ENCODE assay signal across 11 cellular contexts in the genomic region with DNA sequence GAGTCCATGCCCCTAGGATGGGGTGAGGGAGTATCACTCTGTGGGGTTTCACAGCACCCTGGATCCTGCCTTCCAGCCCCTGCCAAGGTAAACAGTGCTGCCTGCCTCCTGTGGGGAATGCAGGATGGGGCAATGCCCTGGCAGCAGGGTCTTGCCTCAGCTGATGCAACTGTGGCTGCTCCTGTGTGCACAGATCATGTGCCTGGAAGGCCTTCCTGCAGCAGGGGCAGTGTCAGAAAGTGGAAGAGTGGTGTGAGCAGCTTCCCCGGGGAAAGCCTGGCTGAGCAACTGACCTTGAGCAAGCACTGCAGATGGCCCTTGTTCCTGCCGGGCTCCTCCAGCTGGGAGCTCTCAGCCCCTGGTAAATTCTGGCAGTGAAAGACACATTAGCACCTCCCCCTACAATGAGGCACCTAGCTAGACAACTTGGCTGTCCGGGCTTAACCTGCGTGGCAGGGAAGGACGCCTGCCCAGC. TPM values are rescaled to one million over a fixed set of nuclear protein-coding genes. Genes with fewer than 3 reads are reported as not detected.
DNase-seq lines count a peak whose midpoint lies in the region; ATAC-seq and TF ChIP-seq lines count a peak whose summit lies in the region.
"Had no signal": no experiment of that assay in that cellular context is flagged by ENCODE, and none has a peak within 500 bp of the region (broad histone marks: within the 10 kb centered on the region; RNA-seq: fewer than 3 reads in every experiment).

No MANE protein-coding gene starts in this region.

- H3K36me3 ChIP-seq in tibial artery, result peaks cover 33 to 78% (median 49%) of the 10 kb centered on the region in 3 donors
- H3K36me3 ChIP-seq in smooth muscle cell (ENCODE audit: low read depth), result peaks cover 16% of the 10 kb centered on the region

- peak overlapping the region; percentile 2 for H3K27ac Mint-ChIP-seq in activated CD8-positive, alpha-beta T cell treated with anti-CD3 and anti-CD28 coated beads, Interleukin-2, amount 10 ng/mL, durations not matched to agents 7 days and 5 days
- H3K27ac Mint-ChIP-seq in activated CD8-positive, alpha-beta T cell treated with anti-CD3 and anti-CD28 coated beads for 36 hours, result no peak overlapping the region
- H3K27ac Mint-ChIP-seq in activated T-cell treated with anti-CD3 and anti-CD28 coated beads, Interleukin-2, amount 50 U/mL, for 72 hours, result no peak overlapping the region

- no peaks in the 10 kb centered on the region for H4K20me1 ChIP-seq in smooth muscle cell (ENCODE audit: low read depth)

- H3K4me1 ChIP-seq in tibial artery (peaks cover 0 to 31% (median 29%) of the 10 kb centered on the region in 4 donors), smooth muscle cell (ENCODE audit: low read depth) (no peaks in the 10 kb centered on the region)

- no peaks in the 10 kb centered on the region for H3F3A ChIP-seq in smooth muscle cell (ENCODE audit: low read depth)

- H3K4me2 ChIP-seq in smooth muscle cell, result no peak overlapping the region

- H2AFZ ChIP-seq in smooth muscle cell (ENCODE audit: low read depth), result no peak overlapping the region

- CTCF ChIA-PET in activated CD8-positive, alpha-beta T cell treated with anti-CD3 and anti-CD28 coated beads, Interleukin-2, amount 10 ng/mL, durations not matched to agents 7 days and 5 days (lab: Charles Lee), result interaction anchor here (1.5 kb wide), 1 partner anchor 29 kb away, joined by 5 read pairs; no protein-coding TSS in a partner anchor
- CTCF ChIA-PET in activated CD8-positive, alpha-beta T cell treated with anti-CD3 and anti-CD28 coated beads for 36 hours (lab: Charles Lee), result interaction anchor here (0.8 to 1.5 kb wide), 2 partner anchors 14 to 29 kb away, joined by 4 read pairs; no protein-coding TSS in a partner anchor

- intact Hi-C loops in activated CD8-positive, alpha-beta T cell treated with anti-CD3 and anti-CD28 coated beads for 36 hours (cut with micrococcal nuclease), result no loop called here
- intact Hi-C loops in tibial artery (cut with DNase I; ENCODE audit: low total_unique reads), result no loop called here

- H3K9me3 Mint-ChIP-seq in activated CD8-positive, alpha-beta T cell treated with anti-CD3 and anti-CD28 coated beads, Interleukin-2, amount 10 ng/mL, durations not matched to agents 7 days and 5 days (ENCODE audit: insufficient read depth), result no peaks in the 10 kb centered on the region
- no peaks in the 10 kb centered on the region for H3K9me3 Mint-ChIP-seq in activated CD8-positive, alpha-beta T cell treated with anti-CD3 and anti-CD28 coated beads for 36 hours
- H3K9me3 Mint-ChIP-seq in activated T-cell treated with anti-CD3 and anti-CD28 coated beads, Interleukin-2, amount 50 U/mL, for 72 hours, result no peaks in the 10 kb centered on the region

- TF ChIP-seq CTCF in activated CD8-positive, alpha-beta T cell treated with anti-CD3 and anti-CD28 coated beads for 36 hours (IDR thresholded peaks at IDR 0.05), result no peak
- no peak for TF ChIP-seq CTCF in tibial artery (IDR thresholded peaks at IDR 0.05)
- TF ChIP-seq CTCF in smooth muscle cell (IDR thresholded peaks at IDR 0.05; ENCODE audit: borderline replicate concordance, insufficient read depth, poor library complexity, severe bottlenecking), result no peak

- H3K4me1 Mint-ChIP-seq in activated CD8-positive, alpha-beta T cell treated with anti-CD3 and anti-CD28 coated beads, Interleukin-2, amount 10 ng/mL, durations not matched to agents 7 days and 5 days (ENCODE audit: low read depth), result peaks cover 5% of the 10 kb centered on the region
- H3K4me1 Mint-ChIP-seq in activated CD8-positive, alpha-beta T cell treated with anti-CD3 and anti-CD28 coated beads for 36 hours (ENCODE audit: low read depth), result no peaks in the 10 kb centered on the region
- no peaks in the 10 kb centered on the region for H3K4me1 Mint-ChIP-seq in activated T-cell treated with anti-CD3 and anti-CD28 coated beads, Interleukin-2, amount 50 U/mL, for 72 hours (ENCODE audit: low read depth)

- ATAC-seq in activated CD8-positive, alpha-beta T cell treated with anti-CD3 and anti-CD28 coated beads, Interleukin-2, amount 10 ng/mL, durations not matched to agents 7 days and 5 days, result no peak
- ATAC-seq in activated CD8-positive, alpha-beta T cell treated with anti-CD3 and anti-CD28 coated beads for 36 hours, result no peak
- no peak for ATAC-seq in GM19452 (IDR thresholded peaks at IDR 0.05; ENCODE audit: unreplicated experiment)
- no peak for ATAC-seq in activated T-cell treated with anti-CD3 and anti-CD28 coated beads, Interleukin-2, amount 50 U/mL, for 72 hours (replicated peaks in 1 of 2)
- ATAC-seq: stimulated activated naive CD8-positive, alpha-beta T cell treated with anti-CD3 and anti-CD28 coated beads, Interleukin-15, Interleukin-2, amounts not matched to agents 100 U/mL and 50 U/mL, for 24 hours had no signal

- H3K4me3 ChIP-seq in tibial artery (no peak overlapping the region), smooth muscle cell (no peak overlapping the region)

- no peaks in the 10 kb centered on the region for H3K79me2 ChIP-seq in smooth muscle cell (ENCODE audit: low read depth)

- no peaks in the 10 kb centered on the region for H3K9me3 ChIP-seq in tibial artery
- no peaks in the 10 kb centered on the region for H3K9me3 ChIP-seq in smooth muscle cell (replicated peaks; ENCODE audit: low read depth)
- H3K9me3 ChIP-seq: neutrophil had no signal

- no peaks in the 10 kb centered on the region for H3K27me3 Mint-ChIP-seq in activated CD8-positive, alpha-beta T cell treated with anti-CD3 and anti-CD28 coated beads, Interleukin-2, amount 10 ng/mL, durations not matched to agents 7 days and 5 days (ENCODE audit: low read depth)
- no peaks in the 10 kb centered on the region for H3K27me3 Mint-ChIP-seq in activated CD8-positive, alpha-beta T cell treated with anti-CD3 and anti-CD28 coated beads for 36 hours
- H3K27me3 Mint-ChIP-seq in activated T-cell treated with anti-CD3 and anti-CD28 coated beads, Interleukin-2, amount 50 U/mL, for 72 hours (ENCODE audit: low read depth), result no peaks in the 10 kb centered on the region

- 92% methylated on average over 5 of the region's 5 CpGs for WGBS in smooth muscle cell (ENCODE audit: low lambda C conversion rate)

- H3K27me3 ChIP-seq in tibial artery (no peaks in the 10 kb centered on the region), smooth muscle cell (ENCODE audit: low read depth) (no peaks in the 10 kb centered on the region)
- H3K27me3 ChIP-seq: neutrophil had no signal

- POLR2A ChIA-PET in activated CD8-positive, alpha-beta T cell treated with anti-CD3 and anti-CD28 coated beads, Interleukin-2, amount 10 ng/mL, durations not matched to agents 7 days and 5 days (lab: Charles Lee), result no interaction called here
- POLR2A ChIA-PET in activated CD8-positive, alpha-beta T cell treated with anti-CD3 and anti-CD28 coated beads for 36 hours (lab: Charles Lee), result interaction anchor here (1.0 kb wide), 2 partner anchors 8 to 11 kb away, joined by 3 read pairs; no protein-coding TSS in a partner anchor

- no peak overlapping the region for H3K9ac ChIP-seq in smooth muscle cell (ENCODE audit: low read depth)

- H3K36me3 Mint-ChIP-seq in activated CD8-positive, alpha-beta T cell treated with anti-CD3 and anti-CD28 coated beads, Interleukin-2, amount 10 ng/mL, durations not matched to agents 7 days and 5 days (ENCODE audit: low read depth), result peaks cover 59% of the 10 kb centered on the region
- peaks cover 32% of the 10 kb centered on the region for H3K36me3 Mint-ChIP-seq in activated CD8-positive, alpha-beta T cell treated with anti-CD3 and anti-CD28 coated beads for 36 hours (ENCODE audit: low read depth)
- peaks cover 0 to 9% of the 10 kb centered on the region in 2 donors for H3K36me3 Mint-ChIP-seq in activated T-cell treated with anti-CD3 and anti-CD28 coated beads, Interleukin-2, amount 50 U/mL, for 72 hours (ENCODE audit: insufficient read depth in 2 of 2)

- no peak overlapping the region for H3K4me3 Mint-ChIP-seq in activated CD8-positive, alpha-beta T cell treated with anti-CD3 and anti-CD28 coated beads, Interleukin-2, amount 10 ng/mL, durations not matched to agents 7 days and 5 days
- H3K4me3 Mint-ChIP-seq in activated CD8-positive, alpha-beta T cell treated with anti-CD3 and anti-CD28 coated beads for 36 hours, result no peak overlapping the region
- no peak overlapping the region for H3K4me3 Mint-ChIP-seq in activated T-cell treated with anti-CD3 and anti-CD28 coated beads, Interleukin-2, amount 50 U/mL, for 72 hours

- no peak for DNase-seq in activated CD8-positive, alpha-beta T cell treated with anti-CD3 and anti-CD28 coated beads, Interleukin-2, amount 10 ng/mL, durations not matched to agents 7 days and 5 days
- no peak for DNase-seq in activated CD8-positive, alpha-beta T cell treated with anti-CD3 and anti-CD28 coated beads for 36 hours
- DNase-seq in amniotic epithelial cell (ENCODE audit: low read depth) (peak; percentile 82), iris pigment epithelial cell (ENCODE audit: low read depth) (peak; percentile 53), tibial artery (peak; percentile 87 to 88), smooth muscle cell (lab: John Stamatoyannopoulos, UW; ENCODE audit: unreplicated experiment) (no peak)
- DNase-seq in activated T-cell treated with anti-CD3 and anti-CD28 coated beads, Interleukin-2, amount 50 U/mL, for 72 hours, result no peak
- DNase-seq: stimulated activated naive CD8-positive, alpha-beta T cell treated with anti-CD3 and anti-CD28 coated beads, Interleukin-15, Interleukin-2, amounts not matched to agents 100 U/mL and 50 U/mL, for 24 hours had no signal

- H3K27ac ChIP-seq in tibial artery (peak overlapping the region; percentile 73 to 84), smooth muscle cell (ENCODE audit: low read depth) (no peak overlapping the region)
- H3K27ac ChIP-seq: C4-2B, neutrophil had no signal

RNA-seq across cellular contexts. Expression of a gene that starts 9.9 kb away (rescaled TPM):
- 10 to 100 TPM; 49.3 to 50.4 TPM for total RNA-seq in activated CD8-positive, alpha-beta T cell treated with anti-CD3 and anti-CD28 coated beads, Interleukin-2, amount 10 ng/mL, durations not matched to agents 7 days and 5 days
- 10 to 100 TPM; 28.8 to 30.3 TPM for total RNA-seq in activated CD8-positive, alpha-beta T cell treated with anti-CD3 and anti-CD28 coated beads for 36 hours
- total RNA-seq in smooth muscle cell, result 11.6 and 13.0 TPM in 2 replicates
- polyA plus RNA-seq in smooth muscle cell, result 16.6 and 20.6 TPM in 2 replicates
- total RNA-seq in activated T-cell treated with anti-CD3 and anti-CD28 coated beads, Interleukin-2, amount 50 U/mL, for 72 hours, result 10 to 100 TPM; 34.0 to 38.9 TPM

Comparison
In these comparisons a context has a peak if more than half of its experiments do, and no peak if none do; other contexts are left out.
1. DNase-seq: peak in amniotic epithelial cell (single experiment), iris pigment epithelial cell (single experiment) and tibial artery (2 of 2); none in activated CD8-positive, alpha-beta T cell treated with anti-CD3 and anti-CD28 coated beads, Interleukin-2, amount 10 ng/mL, durations not matched to agents 7 days and 5 days (single experiment), activated CD8-positive, alpha-beta T cell treated with anti-CD3 and anti-CD28 coated beads for 36 hours (single experiment), smooth muscle cell (single experiment) and activated T-cell treated with anti-CD3 and anti-CD28 coated beads, Interleukin-2, amount 50 U/mL, for 72 hours (0 of 2).